ENCODE assay signal across 1 cellular context in genomic region chr5:173513521-173513991, GRCh38.
TF ChIP-seq lines count a peak whose summit lies in the region.

No MANE protein-coding gene starts in this region.

TF ChIP-seq in SK-N-SH treated with all-trans-retinoic acid at 6 μM for 48 hours, 23 proteins besides CTCF, POLR2A, EP300 and RAD21 (continued from another document):
- TF ChIP-seq PATZ1 (CRISPR knock-in tag; IDR thresholded peaks at IDR 0.05; ENCODE audit: borderline replicate concordance) (no peak), SNAI2 (CRISPR knock-in tag; IDR thresholded peaks at IDR 0.05) (no peak), CSRNP3 (CRISPR knock-in tag; IDR thresholded peaks at IDR 0.05) (no peak), GLIS3 (CRISPR knock-in tag; IDR thresholded peaks at IDR 0.05) (no peak), RARB (CRISPR knock-in tag; IDR thresholded peaks at IDR 0.05) (no peak), OSR1 (CRISPR knock-in tag; IDR thresholded peaks at IDR 0.05) (no peak), ZC3H10 (CRISPR knock-in tag; IDR thresholded peaks at IDR 0.05) (no peak)
